In the genomic region with DNA sequence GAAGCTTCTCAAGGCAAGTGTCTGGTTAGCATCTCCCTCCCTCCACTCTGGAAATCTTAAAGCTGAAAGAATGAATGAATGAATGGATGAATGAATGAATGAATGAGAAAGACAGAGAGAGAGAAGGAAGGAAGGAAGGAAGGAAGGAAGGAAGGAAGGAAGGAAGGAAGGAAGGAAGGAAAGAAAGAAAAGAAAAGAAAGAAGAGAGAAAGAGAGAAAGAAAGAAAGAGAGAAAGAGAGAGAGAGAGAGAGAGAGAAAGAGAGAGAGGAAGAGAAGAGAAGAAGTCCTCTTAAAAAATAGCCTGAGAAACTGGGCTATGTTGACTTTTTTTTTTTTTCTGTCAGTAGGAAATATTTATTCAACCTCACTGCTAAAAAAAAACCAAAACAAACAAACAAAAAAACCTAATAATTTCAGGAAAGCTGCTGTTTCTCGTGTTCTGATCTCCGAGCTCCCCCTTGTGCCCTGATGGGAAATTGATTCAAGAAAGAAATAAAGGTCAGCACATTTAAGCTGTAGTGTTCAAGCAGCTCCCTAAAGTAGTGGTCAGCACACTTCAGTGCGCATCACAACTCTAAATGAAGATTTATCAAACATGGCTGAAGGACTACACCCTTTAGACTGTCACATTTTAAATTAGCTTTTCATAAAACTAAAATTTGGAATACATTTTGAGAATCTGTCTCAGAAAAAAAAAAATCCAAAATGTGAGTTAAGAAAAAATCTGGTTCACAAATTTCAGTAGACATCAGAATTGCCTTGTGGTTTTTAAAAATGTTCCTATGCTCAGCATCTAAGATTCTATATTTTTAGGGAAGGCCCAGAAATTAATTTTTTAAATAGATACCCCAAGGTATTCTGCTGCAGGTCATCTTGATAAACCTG, we compare ENCODE assay signal across 8 cellular contexts.
A peak's percentile ranks its signal among the peaks of the same experiment; 100 is the strongest.
DNase-seq lines count a peak whose midpoint lies in the region; ATAC-seq and TF ChIP-seq lines count a peak whose summit lies in the region.

No MANE protein-coding gene starts in this region.

- H4K20me1 ChIP-seq in GM23338 (replicated peaks; ENCODE audit: insufficient read depth) = peaks cover 2% of the 10 kb centered on the region; the same call in 1 of the 2 replicates

- no peaks in the 10 kb centered on the region for H3K79me2 ChIP-seq in GM23338 (replicated peaks; ENCODE audit: insufficient read depth)

- ATAC-seq in GM23338 (peak; percentile 68), GM19467 (IDR thresholded peaks at IDR 0.05; ENCODE audit: unreplicated experiment) (no peak)

- no peak for TF ChIP-seq POLR2A in prostate gland (IDR thresholded peaks at IDR 0.05)

- TF ChIP-seq CTCF in GM23338 (conservative IDR thresholded peaks at IDR 0.05; ENCODE audit: low read depth in 2 of 2) = peak; percentile 76 to 90
- peak; percentile 35 for TF ChIP-seq CTCF in endothelial cell (IDR thresholded peaks at IDR 0.05; ENCODE audit: unreplicated experiment)
- TF ChIP-seq CTCF in prostate gland (IDR thresholded peaks at IDR 0.05) = peak in 3 of 4 experiments; percentile 10 to 37 (median 17)

- no peaks in the 10 kb centered on the region for H3K36me3 Mint-ChIP-seq in GM23338 (ENCODE audit: low read depth)
- no peaks in the 10 kb centered on the region for H3K36me3 Mint-ChIP-seq in endothelial cell (ENCODE audit: low read depth, unreplicated experiment)

- H3K9me3 ChIP-seq in prostate gland = no peaks in the 10 kb centered on the region

- H3K4me3 ChIP-seq in GM23338 (no peak overlapping the region), prostate gland (no peak overlapping the region)

- H3K27me3 ChIP-seq in GM23338 (ENCODE audit: insufficient read depth) (no peaks in the 10 kb centered on the region), prostate gland (replicated peaks; ENCODE audit: insufficient read depth) (no peaks in the 10 kb centered on the region)

- H3K27me3 Mint-ChIP-seq in GM23338 (ENCODE audit: insufficient read depth, low read depth, poor library complexity) (no peaks in the 10 kb centered on the region), endothelial cell (ENCODE audit: unreplicated experiment) (no peaks in the 10 kb centered on the region)

- H3K9me3 Mint-ChIP-seq in GM23338 = no peaks in the 10 kb centered on the region
- H3K9me3 Mint-ChIP-seq in endothelial cell (ENCODE audit: unreplicated experiment) = no peaks in the 10 kb centered on the region

- intact Hi-C loops in prostate gland (cut with DNase I) = no loop called here

- H3K27ac Mint-ChIP-seq in GM23338 (no peak overlapping the region), endothelial cell (ENCODE audit: unreplicated experiment) (no peak overlapping the region)

- H3K4me3 Mint-ChIP-seq in GM23338 (no peak overlapping the region), endothelial cell (ENCODE audit: unreplicated experiment) (no peak overlapping the region)

- no peaks in the 10 kb centered on the region for H3K4me1 Mint-ChIP-seq in GM23338
- H3K4me1 Mint-ChIP-seq in endothelial cell (ENCODE audit: unreplicated experiment) = no peaks in the 10 kb centered on the region

- DNase-seq in NCI-H146 (lab: John Stamatoyannopoulos, UW) (peak; percentile 12), NCI-H146 treated with DMSO at 0.1 percent for 48 hours (lab: John Stamatoyannopoulos, UW; ENCODE audit: unreplicated experiment) (no peak), GM23338 (ENCODE audit: low spot score) (peak; percentile 67), NCI-H526 treated with DMSO at 0.1 percent for 48 hours (lab: John Stamatoyannopoulos, UW) (peak; percentile 10), endothelial cell (ENCODE audit: low spot score) (peak; percentile 32), prostate gland (ENCODE audit: low spot score) (no peak), OCI-M2 (lab: John Stamatoyannopoulos, UW; ENCODE audit: unreplicated experiment) (no peak)

- H3F3A ChIP-seq in GM23338 (replicated peaks; ENCODE audit: low read depth) = no peaks in the 10 kb centered on the region

- WGBS in prostate gland = 29% methylated on average over 3 of the region's 3 CpGs

- H3K36me3 ChIP-seq in GM23338 (ENCODE audit: insufficient read depth) = no peaks in the 10 kb centered on the region
- no peaks in the 10 kb centered on the region for H3K36me3 ChIP-seq in prostate gland

- H3K4me2 ChIP-seq in GM23338 = no peak overlapping the region

- H3K27ac ChIP-seq in GM23338 (ENCODE audit: low read depth) (0 out of 2 replicates have a peak overlapping the region, but pooled peaks have one; percentile 10), prostate gland (no peak overlapping the region)

- H3K4me1 ChIP-seq in GM23338 (ENCODE audit: insufficient read depth) (no peaks in the 10 kb centered on the region), prostate gland (replicated peaks) (no peaks in the 10 kb centered on the region)

- no peak overlapping the region for H2AFZ ChIP-seq in GM23338

- H3K9me2 ChIP-seq in GM23338 (ENCODE audit: insufficient read depth) = no peaks in the 10 kb centered on the region

TF ChIP-seq in GM23338, 12 proteins besides CTCF, POLR2A, EP300 and RAD21:
- TF ChIP-seq STAT1 (IDR thresholded peaks at IDR 0.05; ENCODE audit: unreplicated experiment) = no peak
- TF ChIP-seq ZNF114 (CRISPR knock-in tag; IDR thresholded peaks at IDR 0.05) = no peak
- TF ChIP-seq POLR2AphosphoS5 (IDR thresholded peaks at IDR 0.05; ENCODE audit: low read depth) = no peak
- TF ChIP-seq, protein P1, sequence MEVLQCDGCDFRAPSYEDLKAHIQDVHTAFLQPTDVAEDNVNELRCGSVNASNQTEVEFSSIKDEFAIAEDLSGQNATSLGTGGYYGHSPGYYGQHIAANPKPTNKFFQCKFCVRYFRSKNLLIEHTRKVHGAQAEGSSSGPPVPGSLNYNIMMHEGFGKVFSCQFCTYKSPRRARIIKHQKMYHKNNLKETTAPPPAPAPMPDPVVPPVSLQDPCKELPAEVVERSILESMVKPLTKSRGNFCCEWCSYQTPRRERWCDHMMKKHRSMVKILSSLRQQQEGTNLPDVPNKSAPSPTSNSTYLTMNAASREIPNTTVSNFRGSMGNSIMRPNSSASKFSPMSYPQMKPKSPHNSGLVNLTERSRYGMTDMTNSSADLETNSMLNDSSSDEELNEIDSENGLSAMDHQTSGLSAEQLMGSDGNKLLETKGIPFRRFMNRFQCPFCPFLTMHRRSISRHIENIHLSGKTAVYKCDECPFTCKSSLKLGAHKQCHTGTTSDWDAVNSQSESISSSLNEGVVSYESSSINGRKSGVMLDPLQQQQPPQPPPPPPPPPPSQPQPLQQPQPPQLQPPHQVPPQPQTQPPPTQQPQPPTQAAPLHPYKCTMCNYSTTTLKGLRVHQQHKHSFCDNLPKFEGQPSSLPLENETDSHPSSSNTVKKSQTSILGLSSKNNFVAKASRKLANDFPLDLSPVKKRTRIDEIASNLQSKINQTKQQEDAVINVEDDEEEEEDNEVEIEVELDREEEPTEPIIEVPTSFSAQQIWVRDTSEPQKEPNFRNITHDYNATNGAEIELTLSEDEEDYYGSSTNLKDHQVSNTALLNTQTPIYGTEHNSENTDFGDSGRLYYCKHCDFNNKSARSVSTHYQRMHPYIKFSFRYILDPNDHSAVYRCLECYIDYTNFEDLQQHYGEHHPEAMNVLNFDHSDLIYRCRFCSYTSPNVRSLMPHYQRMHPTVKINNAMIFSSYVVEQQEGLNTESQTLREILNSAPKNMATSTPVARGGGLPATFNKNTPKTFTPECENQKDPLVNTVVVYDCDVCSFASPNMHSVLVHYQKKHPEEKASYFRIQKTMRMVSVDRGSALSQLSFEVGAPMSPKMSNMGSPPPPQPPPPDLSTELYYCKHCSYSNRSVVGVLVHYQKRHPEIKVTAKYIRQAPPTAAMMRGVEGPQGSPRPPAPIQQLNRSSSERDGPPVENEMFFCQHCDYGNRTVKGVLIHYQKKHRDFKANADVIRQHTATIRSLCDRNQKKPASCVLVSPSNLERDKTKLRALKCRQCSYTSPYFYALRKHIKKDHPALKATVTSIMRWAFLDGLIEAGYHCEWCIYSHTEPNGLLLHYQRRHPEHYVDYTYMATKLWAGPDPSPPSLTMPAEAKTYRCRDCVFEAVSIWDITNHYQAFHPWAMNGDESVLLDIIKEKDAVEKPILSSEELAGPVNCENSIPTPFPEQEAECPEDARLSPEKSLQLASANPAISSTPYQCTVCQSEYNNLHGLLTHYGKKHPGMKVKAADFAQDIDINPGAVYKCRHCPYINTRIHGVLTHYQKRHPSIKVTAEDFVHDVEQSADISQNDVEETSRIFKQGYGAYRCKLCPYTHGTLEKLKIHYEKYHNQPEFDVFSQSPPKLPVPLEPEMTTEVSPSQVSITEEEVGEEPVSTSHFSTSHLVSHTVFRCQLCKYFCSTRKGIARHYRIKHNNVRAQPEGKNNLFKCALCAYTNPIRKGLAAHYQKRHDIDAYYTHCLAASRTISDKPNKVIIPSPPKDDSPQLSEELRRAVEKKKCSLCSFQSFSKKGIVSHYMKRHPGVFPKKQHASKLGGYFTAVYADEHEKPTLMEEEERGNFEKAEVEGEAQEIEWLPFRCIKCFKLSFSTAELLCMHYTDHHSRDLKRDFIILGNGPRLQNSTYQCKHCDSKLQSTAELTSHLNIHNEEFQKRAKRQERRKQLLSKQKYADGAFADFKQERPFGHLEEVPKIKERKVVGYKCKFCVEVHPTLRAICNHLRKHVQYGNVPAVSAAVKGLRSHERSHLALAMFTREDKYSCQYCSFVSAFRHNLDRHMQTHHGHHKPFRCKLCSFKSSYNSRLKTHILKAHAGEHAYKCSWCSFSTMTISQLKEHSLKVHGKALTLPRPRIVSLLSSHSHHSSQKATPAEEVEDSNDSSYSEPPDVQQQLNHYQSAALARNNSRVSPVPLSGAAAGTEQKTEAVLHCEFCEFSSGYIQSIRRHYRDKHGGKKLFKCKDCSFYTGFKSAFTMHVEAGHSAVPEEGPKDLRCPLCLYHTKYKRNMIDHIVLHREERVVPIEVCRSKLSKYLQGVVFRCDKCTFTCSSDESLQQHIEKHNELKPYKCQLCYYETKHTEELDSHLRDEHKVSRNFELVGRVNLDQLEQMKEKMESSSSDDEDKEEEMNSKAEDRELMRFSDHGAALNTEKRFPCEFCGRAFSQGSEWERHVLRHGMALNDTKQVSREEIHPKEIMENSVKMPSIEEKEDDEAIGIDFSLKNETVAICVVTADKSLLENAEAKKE (CRISPR knock-in tag; IDR thresholded peaks at IDR 0.05) = no peak
- TF ChIP-seq NANOG (IDR thresholded peaks at IDR 0.05; ENCODE audit: borderline replicate concordance) = no peak
- TF ChIP-seq CREB1 (CRISPR knock-in tag; IDR thresholded peaks at IDR 0.05; ENCODE audit: low read depth) = no peak
- TF ChIP-seq, protein P2, sequence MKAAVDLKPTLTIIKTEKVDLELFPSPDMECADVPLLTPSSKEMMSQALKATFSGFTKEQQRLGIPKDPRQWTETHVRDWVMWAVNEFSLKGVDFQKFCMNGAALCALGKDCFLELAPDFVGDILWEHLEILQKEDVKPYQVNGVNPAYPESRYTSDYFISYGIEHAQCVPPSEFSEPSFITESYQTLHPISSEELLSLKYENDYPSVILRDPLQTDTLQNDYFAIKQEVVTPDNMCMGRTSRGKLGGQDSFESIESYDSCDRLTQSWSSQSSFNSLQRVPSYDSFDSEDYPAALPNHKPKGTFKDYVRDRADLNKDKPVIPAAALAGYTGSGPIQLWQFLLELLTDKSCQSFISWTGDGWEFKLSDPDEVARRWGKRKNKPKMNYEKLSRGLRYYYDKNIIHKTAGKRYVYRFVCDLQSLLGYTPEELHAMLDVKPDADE (IDR thresholded peaks at IDR 0.05) = no peak

Comparison
In these comparisons a context has a peak if more than half of its experiments do, and no peak if none do; other contexts are left out.
1. DNase-seq: peak in NCI-H146 (single experiment), GM23338 (single experiment), NCI-H526 treated with DMSO at 0.1 percent for 48 hours (single experiment) and endothelial cell (single experiment); none in NCI-H146 treated with DMSO at 0.1 percent for 48 hours (single experiment), prostate gland (single experiment) and OCI-M2 (single experiment).
2. CTCF ChIP-seq: peak in every context shown above with its lines; median percentile 83 in GM23338; 35 in endothelial cell; 17 in prostate gland.